In the genomic region with DNA sequence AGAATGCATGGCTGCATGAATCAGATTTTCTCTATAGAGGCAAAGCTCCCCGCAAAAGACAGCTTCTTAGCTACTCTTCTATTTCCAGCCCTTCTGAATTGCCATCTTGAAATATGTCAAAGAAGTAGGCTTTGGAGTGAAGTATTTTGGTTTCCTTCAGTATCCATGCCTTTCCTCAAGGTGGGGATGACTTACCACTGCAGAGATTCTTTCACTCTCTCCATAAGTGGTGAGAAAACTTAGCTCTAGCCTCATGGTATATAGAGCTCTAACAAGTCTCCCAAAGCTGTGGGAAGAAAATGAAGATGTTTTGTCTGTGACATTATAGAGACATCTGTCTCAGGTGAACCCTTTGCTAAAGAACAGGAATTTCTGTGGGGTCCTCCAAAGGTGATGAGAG, we compare ENCODE assay signal across 19 cellular contexts.
A peak's percentile ranks its signal among the peaks of the same experiment; 100 is the strongest.
DNase-seq lines count a peak whose midpoint lies in the region; ATAC-seq and TF ChIP-seq lines count a peak whose summit lies in the region.
"Had no signal": no experiment of that assay in that cellular context is flagged by ENCODE, and none has a peak within 500 bp of the region (broad histone marks: within the 10 kb centered on the region; RNA-seq: fewer than 3 reads in every experiment).

No MANE protein-coding gene starts in this region.

- intact Hi-C loops in right cardiac atrium (cut with DNase I) = no loop called here
- intact Hi-C loops in activated CD4-positive, alpha-beta memory T cell treated with anti-CD3 and anti-CD28 coated beads for 36 hours (cut with micrococcal nuclease) = no loop called here

- H3K4me3 ChIP-seq in cardiac muscle cell (no peak overlapping the region), right cardiac atrium (ENCODE audit: low read length) (no peak overlapping the region), WI38 (ENCODE audit: low read depth, low read length) (no peak overlapping the region)
- H3K4me3 ChIP-seq: PC-9 had no signal

- POLR2A ChIA-PET in activated CD4-positive, alpha-beta memory T cell treated with anti-CD3 and anti-CD28 coated beads for 36 hours (lab: Charles Lee) = no interaction called here

- TF ChIP-seq CTCF in cardiac muscle cell (IDR thresholded peaks at IDR 0.05; ENCODE audit: low read depth, low read length) (peak; percentile 17), WI38 (IDR thresholded peaks at IDR 0.05; ENCODE audit: low read depth, low read length) (0 out of 2 replicates have a peak, but pooled peaks have one; percentile 8), osteocyte (IDR thresholded peaks at IDR 0.05) (peak; percentile 31)

- H3K27ac ChIP-seq in cardiac muscle cell (no peak overlapping the region), right cardiac atrium (ENCODE audit: low read length) (no peak overlapping the region)
- H3K27ac ChIP-seq: 22Rv1, PC-9 had no signal

- H3K4me1 ChIP-seq in cardiac muscle cell (ENCODE audit: low read depth) (no peaks in the 10 kb centered on the region), right cardiac atrium (ENCODE audit: control insufficient read depth, insufficient read depth, low read length) (no peaks in the 10 kb centered on the region)

- no peak overlapping the region for H3K27ac Mint-ChIP-seq in osteocyte (ENCODE audit: unreplicated experiment)
- no peak overlapping the region for H3K27ac Mint-ChIP-seq in activated CD4-positive, alpha-beta memory T cell treated with anti-CD3 and anti-CD28 coated beads for 36 hours

- H3K36me3 ChIP-seq in cardiac muscle cell = no peaks in the 10 kb centered on the region

- no peaks in the 10 kb centered on the region for H3K27me3 Mint-ChIP-seq in osteocyte (ENCODE audit: unreplicated experiment)
- H3K27me3 Mint-ChIP-seq in activated CD4-positive, alpha-beta memory T cell treated with anti-CD3 and anti-CD28 coated beads for 36 hours = no peaks in the 10 kb centered on the region
- H3K27me3 Mint-ChIP-seq: CD8-positive, alpha-beta memory T cell had no signal

- CTCF ChIA-PET in activated CD4-positive, alpha-beta memory T cell treated with anti-CD3 and anti-CD28 coated beads for 36 hours (lab: Charles Lee) = interaction anchor here (1.0 kb wide), 1 partner anchor 108 kb away, joined by 3 read pairs; no protein-coding TSS in a partner anchor

- ATAC-seq in right cardiac atrium = no peak

- H3K9me3 ChIP-seq in cardiac muscle cell (ENCODE audit: low read depth) = no peaks in the 10 kb centered on the region
- H3K9me3 ChIP-seq in right cardiac atrium (ENCODE audit: control insufficient read depth, low read length) = no peaks in the 10 kb centered on the region

- no peak overlapping the region for H3K4me3 Mint-ChIP-seq in osteocyte (ENCODE audit: unreplicated experiment)
- H3K4me3 Mint-ChIP-seq in activated CD4-positive, alpha-beta memory T cell treated with anti-CD3 and anti-CD28 coated beads for 36 hours = no peak overlapping the region
- H3K4me3 Mint-ChIP-seq: CD8-positive, alpha-beta memory T cell had no signal

- DNase-seq in cardiac muscle cell (ENCODE audit: low read depth in 1 of 2, low spot score in 1 of 2) = peak in 1 of 2 donors; percentile 11
- no peak for DNase-seq in right cardiac atrium
- DNase-seq in fibroblast of peridontal ligament (ENCODE audit: extremely low read depth) = peak; percentile 35
- no peak for DNase-seq in osteocyte (ENCODE audit: extremely low spot score, unreplicated experiment)
- no peak for DNase-seq in GM19238 (ENCODE audit: insufficient read length, low spot score)
- DNase-seq in activated CD4-positive, alpha-beta memory T cell treated with anti-CD3 and anti-CD28 coated beads for 36 hours = no peak
- DNase-seq in GM19240 (ENCODE audit: insufficient read length, low spot score) = no peak
- DNase-seq: AML-193; CD8-positive, alpha-beta memory T cell; DMS79 treated with DMSO at 0.1 percent for 48 hours; GOT3; KG1; NCI-H1436 treated with DMSO at 0.1 percent for 48 hours; NCI-H2081; NCI-H510A; NCI-H774; PC-9 had no signal

- H3K9me3 Mint-ChIP-seq in osteocyte (ENCODE audit: unreplicated experiment) = no peaks in the 10 kb centered on the region
- no peaks in the 10 kb centered on the region for H3K9me3 Mint-ChIP-seq in activated CD4-positive, alpha-beta memory T cell treated with anti-CD3 and anti-CD28 coated beads for 36 hours
- H3K9me3 Mint-ChIP-seq: CD8-positive, alpha-beta memory T cell had no signal

- 95% methylated on average over 1 of the region's 1 CpG for whole genome bisulfite sequencing in right cardiac atrium

- H3K4me1 Mint-ChIP-seq in osteocyte (ENCODE audit: unreplicated experiment) = no peaks in the 10 kb centered on the region
- peaks cover 19% of the 10 kb centered on the region for H3K4me1 Mint-ChIP-seq in activated CD4-positive, alpha-beta memory T cell treated with anti-CD3 and anti-CD28 coated beads for 36 hours (ENCODE audit: low read depth)

- no peaks in the 10 kb centered on the region for H3K36me3 Mint-ChIP-seq in osteocyte (ENCODE audit: unreplicated experiment)
- no peaks in the 10 kb centered on the region for H3K36me3 Mint-ChIP-seq in activated CD4-positive, alpha-beta memory T cell treated with anti-CD3 and anti-CD28 coated beads for 36 hours

- H3K27me3 ChIP-seq in cardiac muscle cell (no peaks in the 10 kb centered on the region), right cardiac atrium (ENCODE audit: control insufficient read depth, insufficient read depth) (no peaks in the 10 kb centered on the region)
